Comparison of ENCODE assay signal across 21 cellular contexts in genomic region chr7:74525140-74525539, GRCh38.
"Had no signal": no experiment of that assay in that cellular context is flagged by ENCODE, and none has a peak within 500 bp of the region (broad histone marks: within the 10 kb centered on the region; RNA-seq: fewer than 3 reads in every experiment).

No MANE protein-coding gene starts in this region.

- ATAC-seq: activated T-cell treated with anti-CD3 and anti-CD28 coated beads, Interleukin-2, amount 50 U/mL, for 72 hours; naive thymus-derived CD4-positive, alpha-beta T cell had no signal

- H3K4me1 ChIP-seq: foreskin keratinocyte, left ventricle myocardium inferior, neural progenitor cell had no signal

- H3K9me3 ChIP-seq: body of pancreas had no signal

- DNase-seq: activated CD4-positive, alpha-beta T cell treated with anti-CD3 and anti-CD28 coated beads for 4 hours; activated CD4-positive, alpha-beta T cell treated with anti-CD3 and anti-CD28 coated beads, Interleukin-2, amount 50 U/mL, for 48 hours; activated CD4-positive, CD25-positive, alpha-beta regulatory T cell; activated effector memory CD4-positive, alpha-beta T cell treated with Interleukin-2 at 50 U/mL for 16 hours; activated naive CD4-positive, alpha-beta T cell treated with anti-CD3 and anti-CD28 coated beads, Interleukin-2, amount 10 ng/mL, durations not matched to agents 7 days and 5 days; activated T-cell treated with anti-CD3 and anti-CD28 coated beads, Interleukin-2, amount 50 U/mL, for 72 hours; amygdala; cortex of kidney; glutamatergic neuron; hippocampal formation; kidney glomerular epithelial cell; left ventricle myocardium inferior; naive thymus-derived CD4-positive, alpha-beta T cell; stimulated activated CD4-positive, alpha-beta T cell treated with anti-CD3 and anti-CD28 coated beads, Interleukin-4, amount 100 ng/mL, for 4 hours; substantia nigra had no signal

- H3K9ac ChIP-seq: neural progenitor cell had no signal

- H3K36me3 ChIP-seq: neural progenitor cell had no signal

- H3K27me3 ChIP-seq: body of pancreas, cardiac muscle cell, foreskin keratinocyte, neural progenitor cell, transverse colon had no signal

- H3K4me3 ChIP-seq: body of pancreas, cardiac muscle cell, left ventricle myocardium inferior, neural progenitor cell, transverse colon had no signal

- H2AFZ ChIP-seq: neural progenitor cell had no signal

- H3K27ac ChIP-seq: body of pancreas, cardiac muscle cell, foreskin keratinocyte, left ventricle myocardium inferior, neural progenitor cell had no signal

- H3K4me2 ChIP-seq: neural progenitor cell had no signal

- FAIRE-seq: urothelium cell line had no signal
